ENCODE assay signal across 16 cellular contexts in genomic region chr15:94586099-94586498, GRCh38.
DNase-seq lines count a peak whose midpoint lies in the region; ATAC-seq lines count a peak whose summit lies in the region.
"Had no signal": no experiment of that assay in that cellular context is flagged by ENCODE, and none has a peak within 500 bp of the region (broad histone marks: within the 10 kb centered on the region; RNA-seq: fewer than 3 reads in every experiment).

No MANE protein-coding gene starts in this region.

- peak; percentile 72 for ATAC-seq in GM18498 (IDR thresholded peaks at IDR 0.05; ENCODE audit: unreplicated experiment)
- ATAC-seq in GM19395 (IDR thresholded peaks at IDR 0.05; ENCODE audit: unreplicated experiment) = peak; percentile 72
- peak; percentile 66 for ATAC-seq in HG02678 (IDR thresholded peaks at IDR 0.05; ENCODE audit: unreplicated experiment)
- peak; percentile 70 for ATAC-seq in HG03432 (IDR thresholded peaks at IDR 0.05; ENCODE audit: unreplicated experiment)
- ATAC-seq: activated T-cell treated with anti-CD3 and anti-CD28 coated beads, Interleukin-2, amount 50 U/mL, for 4 hours; pancreas had no signal

- DNase-seq in germinal center (ENCODE audit: low spot score) (no peak), occipital lobe (lab: John Stamatoyannopoulos, UW) (no peak), HuH-7 (ENCODE audit: low spot score) (no peak), NOMO-1 treated with DMSO at 0.1 percent for 48 hours (lab: John Stamatoyannopoulos, UW; ENCODE audit: unreplicated experiment) (no peak)
- DNase-seq: activated T-cell treated with anti-CD3 and anti-CD28 coated beads, Interleukin-2, amount 50 U/mL, for 4 hours; brain microvascular endothelial cell; DND-41; NCI-H69; pancreas; SHP77; stimulated activated CD4-positive, alpha-beta T cell treated with anti-CD3 and anti-CD28 coated beads, Interleukin-15, amount 100 ng/mL, for 24 hours; WERI-Rb-1 had no signal
